In genomic region chr9:94014066-94014654, GRCh38 we compare ENCODE assay signal across 9 cellular contexts. TPM values are rescaled to one million over a fixed set of nuclear protein-coding genes. Genes with fewer than 3 reads are reported as not detected.
A peak's percentile ranks its signal among the peaks of the same experiment; 100 is the strongest.
DNase-seq lines count a peak whose midpoint lies in the region; ATAC-seq, FAIRE-seq and TF ChIP-seq lines count a peak whose summit lies in the region.
"Had no signal": no experiment of that assay in that cellular context is flagged by ENCODE, and none has a peak within 500 bp of the region (broad histone marks: within the 10 kb centered on the region; RNA-seq: fewer than 3 reads in every experiment).

No MANE protein-coding gene starts in this region.

- H4K8ac ChIP-seq in H1 (ENCODE audit: extremely low read depth, insufficient read depth, low read length): no peak overlapping the region

- no peak overlapping the region for H2AK5ac ChIP-seq in H1 (ENCODE audit: low read depth, low read length)

- TF ChIP-seq CTCF in GM12864 (IDR thresholded peaks at IDR 0.05; ENCODE audit: low read depth, low read length, missing control alignments) (peak; percentile 66), H1 (IDR thresholded peaks at IDR 0.05; ENCODE audit: control extremely low read depth in 1 of 3, insufficient read depth in 1 of 3, low read depth in 1 of 3, low read length in 3 of 3) (peak in 2 of 3 experiments; percentile 61 to 75; a peak in 2 of 4 replicates), osteoblast (IDR thresholded peaks at IDR 0.05; ENCODE audit: extremely low read depth, low read depth, low read length) (peak; percentile 67)

- H3K27ac ChIP-seq in H1 (ENCODE audit: low read depth, low read length): no peak overlapping the region
- no peak overlapping the region for H3K27ac ChIP-seq in osteoblast (ENCODE audit: low read depth, low read length)

- H3K4ac ChIP-seq in H1 (replicated peaks; ENCODE audit: insufficient read length, low read depth, low read length): no peak overlapping the region

- H3K14ac ChIP-seq in H1 (ENCODE audit: insufficient read length): no peak overlapping the region

- DNase-seq in 8988T: peak; percentile 20
- DNase-seq in GM12864 (ENCODE audit: low read depth): no peak
- DNase-seq in NCI-H748 (lab: John Stamatoyannopoulos, UW; ENCODE audit: unreplicated experiment): peak; percentile 68
- DNase-seq in H1 (ENCODE audit: low read depth in 1 of 2, low spot score in 2 of 2): no peak
- no peak for DNase-seq in osteoblast (ENCODE audit: insufficient read length, low spot score, missing footprints)
- DNase-seq: activated naive CD8-positive, alpha-beta T cell treated with anti-CD3 and anti-CD28 coated beads, Interleukin-2, amount 10 ng/mL, durations not matched to agents 7 days and 5 days had no signal

- POLR2A ChIA-PET in H1 (lab: Charles Lee; ENCODE audit: partially characterized antibody): interaction anchor here (1.0 kb wide), 1 partner anchor 198 kb away, joined by 3 read pairs; no protein-coding TSS in a partner anchor

- no peaks in the 10 kb centered on the region for H3K79me1 ChIP-seq in H1 (ENCODE audit: low read depth, low read length)

- H3K27me3 ChIP-seq in H1 (replicated peaks in 1 of 4; ENCODE audit: control insufficient read depth in 3 of 4, extremely low read depth in 1 of 4, insufficient read depth in 3 of 4, low read length in 3 of 4) (no peaks in the 10 kb centered on the region), osteoblast (ENCODE audit: insufficient read depth, low read length) (peaks cover 4% of the 10 kb centered on the region)

- TF ChIP-seq POLR2A in H1 (IDR thresholded peaks at IDR 0.05; ENCODE audit: control extremely low read depth in 1 of 2, low read depth in 2 of 2, low read length in 2 of 2): no peak

- H3K18ac ChIP-seq in H1 (ENCODE audit: extremely low read depth, low read length): no peak overlapping the region

- TF ChIP-seq EP300 in H1 (IDR thresholded peaks at IDR 0.05; ENCODE audit: borderline replicate concordance in 1 of 2, low read depth in 2 of 2, low read length in 2 of 2): no peak

- no peaks in the 10 kb centered on the region for H3K79me2 ChIP-seq in H1 (ENCODE audit: control insufficient read depth in 1 of 2, insufficient read depth in 2 of 2, low read length in 2 of 2)
- no peaks in the 10 kb centered on the region for H3K79me2 ChIP-seq in osteoblast (ENCODE audit: insufficient read depth, low read length)

- H2BK15ac ChIP-seq in H1 (ENCODE audit: low read length): no peak overlapping the region

- TF ChIP-seq RAD21 in H1 (IDR thresholded peaks at IDR 0.05 in 1 of 2, conservative IDR thresholded peaks at IDR 0.05 in 1 of 2; ENCODE audit: low read depth in 2 of 2, low read length in 2 of 2): peak; percentile 57 to 65

- no peak overlapping the region for H2BK12ac ChIP-seq in H1 (ENCODE audit: low read depth, low read length)

- WGBS in H1 (ENCODE audit: extremely low coverage in 1 of 2, insufficient coverage in 1 of 2, insufficient read length in 1 of 2, insufficient replicate concordance in 2 of 2, low coverage in 1 of 2, low lambda C conversion rate in 2 of 2, missing lambda C conversion rate in 1 of 2), 2 experiments: 7% methylated on average over 1 of the region's 1 CpG; no CpG with 5 or more reads in 1 of the 2 experiments

- ATAC-seq in HG02759 (IDR thresholded peaks at IDR 0.05; ENCODE audit: unreplicated experiment): no peak
- ATAC-seq in HG02973 (IDR thresholded peaks at IDR 0.05; ENCODE audit: unreplicated experiment): no peak
- no peak for ATAC-seq in GM18498 (IDR thresholded peaks at IDR 0.05; ENCODE audit: unreplicated experiment)

- peak; percentile 98 for FAIRE-seq in H1 (lab: Jason Lieb, UNC)

- no peak overlapping the region for H4K91ac ChIP-seq in H1 (replicated peaks; ENCODE audit: insufficient read length, low read length)

- no peak overlapping the region for H2BK5ac ChIP-seq in H1 (ENCODE audit: low read depth, low read length)

- no peak overlapping the region for H3K23ac ChIP-seq in H1 (ENCODE audit: insufficient read length)

- H3K9me3 ChIP-seq in H1 (ENCODE audit: insufficient read depth in 2 of 2, low read depth in 1 of 2, low read length in 1 of 2) (no peaks in the 10 kb centered on the region), osteoblast (ENCODE audit: low read depth, low read length) (no peaks in the 10 kb centered on the region)

- no peaks in the 10 kb centered on the region for H4K20me1 ChIP-seq in H1 (replicated peaks in 1 of 2; ENCODE audit: control insufficient read depth in 1 of 2, insufficient read depth in 2 of 2, low read length in 2 of 2)
- H4K20me1 ChIP-seq in osteoblast (ENCODE audit: insufficient read depth, low read length): no peaks in the 10 kb centered on the region

- no peak overlapping the region for H3K4me3 ChIP-seq in GM12864 (ENCODE audit: low read depth, low read length)
- H3K4me3 ChIP-seq in H1 (ENCODE audit: extremely low read depth in 1 of 4, insufficient read depth in 2 of 4, low read depth in 3 of 4, low read length in 4 of 4): no peak overlapping the region
- H3K4me3 ChIP-seq in osteoblast (ENCODE audit: insufficient read depth, low read length): no peak overlapping the region

- H2AFZ ChIP-seq in H1 (ENCODE audit: low read length) (peak overlapping the region; percentile 41; the same call in 1 of the 2 replicates), osteoblast (ENCODE audit: low read length) (no peak overlapping the region)

- no peak overlapping the region for H4K5ac ChIP-seq in H1 (ENCODE audit: insufficient read length, low read depth, low read length)

- H2BK20ac ChIP-seq in H1 (ENCODE audit: low read length): no peak overlapping the region

- H3K23me2 ChIP-seq in H1 (ENCODE audit: low read depth, low read length): no peaks in the 10 kb centered on the region

- no peak overlapping the region for H3K9ac ChIP-seq in H1 (replicated peaks in 1 of 4; ENCODE audit: extremely low read depth in 1 of 4, low read depth in 3 of 4, low read length in 3 of 4)

- H3K4me2 ChIP-seq in H1 (ENCODE audit: insufficient read depth in 1 of 2, low read depth in 2 of 2, low read length in 2 of 2) (no peak overlapping the region), osteoblast (ENCODE audit: insufficient read depth, low read length) (no peak overlapping the region)

- CTCF ChIA-PET in H1 (lab: Charles Lee; ENCODE audit: partially characterized antibody): interaction anchor here (0.7 to 8.0 kb wide), 48 partner anchors 11 to 381 kb away, joined by 3 to 156 read pairs (median 4); no protein-coding TSS in a partner anchor

- no peak overlapping the region for H2BK120ac ChIP-seq in H1 (replicated peaks; ENCODE audit: low read depth, low read length)

- no peaks in the 10 kb centered on the region for H3K4me1 ChIP-seq in H1 (replicated peaks in 1 of 4; ENCODE audit: control insufficient read depth in 3 of 4, insufficient read depth in 4 of 4, low read length in 3 of 4)
- H3K4me1 ChIP-seq in osteoblast (ENCODE audit: insufficient read depth, low read length): peaks cover 11% of the 10 kb centered on the region

- no peak overlapping the region for H3K56ac ChIP-seq in H1 (replicated peaks; ENCODE audit: insufficient read length, low read depth, low read length)

- H3K36me3 ChIP-seq in H1 (ENCODE audit: control insufficient read depth in 2 of 4, insufficient read depth in 4 of 4, low read length in 3 of 4): no peaks in the 10 kb centered on the region
- H3K36me3 ChIP-seq in osteoblast (ENCODE audit: insufficient read depth, low read length): no peaks in the 10 kb centered on the region

TF ChIP-seq in H1, 55 proteins besides CTCF, POLR2A, EP300 and RAD21 (continues in another document):
- TF ChIP-seq HDAC6 (IDR thresholded peaks at IDR 0.05; ENCODE audit: low read depth, low read length): no peak
- TF ChIP-seq CREB1 (IDR thresholded peaks at IDR 0.05): no peak
- TF ChIP-seq TAF7 (optimal IDR thresholded peaks at IDR 0.05; ENCODE audit: borderline replicate concordance, low read depth, low read length): no peak
- no peak for TF ChIP-seq KDM4A (IDR thresholded peaks at IDR 0.05; ENCODE audit: low read depth, low read length, severe bottlenecking)
- no peak for TF ChIP-seq YY1 (IDR thresholded peaks at IDR 0.05; ENCODE audit: low read depth, low read length)
- no peak for TF ChIP-seq TEAD4 (IDR thresholded peaks at IDR 0.05; ENCODE audit: low read depth, low read length)
- no peak for TF ChIP-seq TCF12 (IDR thresholded peaks at IDR 0.05; ENCODE audit: low read depth, low read length)
- no peak for TF ChIP-seq GABPA (IDR thresholded peaks at IDR 0.05; ENCODE audit: borderline replicate concordance, insufficient read depth, low read length)
- no peak for TF ChIP-seq RNF2 (IDR thresholded peaks at IDR 0.05; ENCODE audit: borderline replicate concordance, low read depth, low read length, missing control alignments, poor library complexity, severe bottlenecking)
- TF ChIP-seq KDM1A (IDR thresholded peaks at IDR 0.05; ENCODE audit: borderline replicate concordance, low read length): no peak
- no peak for TF ChIP-seq BRCA1 (IDR thresholded peaks at IDR 0.05; ENCODE audit: low read depth, low read length)
- no peak for TF ChIP-seq JUN (IDR thresholded peaks at IDR 0.05; ENCODE audit: low read depth, low read length)
- TF ChIP-seq SP1 (IDR thresholded peaks at IDR 0.05; ENCODE audit: low read depth, low read length): no peak
- TF ChIP-seq POLR2AphosphoS5 (IDR thresholded peaks at IDR 0.05; ENCODE audit: low read depth, low read length): no peak
- TF ChIP-seq POU5F1 (IDR thresholded peaks at IDR 0.05; ENCODE audit: low read depth, low read length): no peak
- TF ChIP-seq CHD2 (IDR thresholded peaks at IDR 0.05; ENCODE audit: low read length): no peak
- TF ChIP-seq BACH1 (IDR thresholded peaks at IDR 0.05; ENCODE audit: low read length): no peak

RNA-seq across cellular contexts. Expression of gene BARX1, which starts 59.0 kb away (rescaled TPM):
- total RNA-seq in H1 (2021; fragmentation: NEBNext Ultra II Directional; extraction: Animal tissue kit (Norgen Biotek cat#: 25700)): 2.1 and 2.6 TPM in 2 replicates
- 0.79 and 1.3 TPM in 2 replicates for polyA plus RNA-seq in H1 (2011; rRNA removed)
- 1.00 TPM for polyA plus RNA-seq in H1 (2011; cell fraction: cytosol; rRNA removed)
- 1.4 TPM for polyA plus RNA-seq in H1 (2011; cell fraction: nucleus; rRNA removed)
- 0.68 to 0.87 TPM (median 0.76 TPM) in 4 replicates for polyA plus RNA-seq in H1 (2012, experiment 1 of 2)
- 0.92 TPM for polyA plus RNA-seq in H1 (2012, experiment 2 of 2)
- 2.3 TPM for polyA plus RNA-seq in H1 (2013, experiment 1 of 2)
- polyA plus RNA-seq in H1 (2013, experiment 2 of 2): 2.3 TPM
- polyA minus RNA-seq in H1 (2011; rRNA and poly(A)+ RNA removed): 0.22 TPM in 1 of 2 replicates, not detected in the other
- polyA minus RNA-seq in H1 (2011; cell fraction: cytosol; rRNA and poly(A)+ RNA removed): not detected
- not detected for polyA minus RNA-seq in H1 (2011; cell fraction: nucleus; rRNA and poly(A)+ RNA removed)
- 8.5 and 15.6 TPM in 2 replicates for total RNA-seq in osteoblast

Comparison
In these comparisons a context has a peak if more than half of its experiments do, and no peak if none do; other contexts are left out.
1. DNase-seq: peak in 8988T (single experiment) and NCI-H748 (single experiment); none in GM12864 (single experiment), H1 (0 of 2) and osteoblast (single experiment).
2. Peak in every context shown above with its lines, with median percentiles within 50 percentile points of each other: CTCF ChIP-seq.